26 cellular contexts compared by ENCODE assay signal in the genomic region with DNA sequence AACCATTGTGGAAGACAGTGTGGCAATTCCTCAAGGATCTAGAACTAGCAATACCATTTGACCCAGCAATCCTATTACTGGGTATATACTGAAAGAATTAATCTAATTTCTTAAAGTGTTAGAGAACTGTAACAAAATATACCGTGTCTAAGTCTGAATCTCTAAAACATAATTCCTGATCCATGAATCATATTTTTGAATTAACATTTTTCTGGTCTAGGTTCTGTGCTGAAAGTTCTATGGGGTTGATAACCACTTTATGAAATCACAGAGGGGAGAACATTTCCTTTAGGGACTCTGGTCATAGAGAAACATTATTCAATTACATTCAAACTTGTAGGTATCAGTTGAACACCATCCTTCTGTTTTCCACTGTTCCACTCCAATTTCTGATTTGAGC.
"Had no signal": no experiment of that assay in that cellular context is flagged by ENCODE, and none has a peak within 500 bp of the region (broad histone marks: within the 10 kb centered on the region; RNA-seq: fewer than 3 reads in every experiment).

No MANE protein-coding gene starts in this region.

- H3K27ac ChIP-seq: breast epithelium had no signal

- H3K9me3 ChIP-seq: breast epithelium, MG63 had no signal

- DNase-seq: activated B cell treated with CpG ODN at 0.5 μM for 24 hours; activated CD4-positive, alpha-beta T cell treated with anti-CD3 and anti-CD28 coated beads for 1 hour; activated CD4-positive, alpha-beta T cell treated with anti-CD3 and anti-CD28 coated beads, Interleukin-2, amount 10 ng/mL, durations not matched to agents 24 days and 14 days; activated CD4-positive, alpha-beta T cell treated with anti-CD3 and anti-CD28 coated beads, Interleukin-2, amount 50 U/mL, for 48 hours; activated CD8-positive, alpha-beta memory T cell treated with anti-CD3 and anti-CD28 coated beads, Interleukin-2, amount 10 ng/mL, durations not matched to agents 7 days and 5 days; activated effector memory CD4-positive, alpha-beta T cell treated with anti-CD3 and anti-CD28 coated beads, Interleukin-2, amount 50 U/mL, for 16 hours; activated naive CD4-positive, alpha-beta T cell treated with anti-CD3 and anti-CD28 coated beads, Interleukin-2, amount 10 ng/mL, durations not matched to agents 7 days and 5 days; activated naive CD8-positive, alpha-beta T cell treated with anti-CD3 and anti-CD28 coated beads for 36 hours; activated T-cell treated with anti-CD3 and anti-CD28 coated beads, Interleukin-2, amount 50 U/mL, for 4 hours; aorta; caudate nucleus; Kasumi-1; MG63; MV-4-11; NCI-H1092 treated with DMSO at 0.1 percent for 48 hours; NCI-H1417 treated with DMSO at 0.1 percent for 48 hours; NCI-H1694; NCI-H2081; NCI-H510A treated with DMSO at 0.1 percent for 48 hours; NCI-H69; PC-3; SHP77; T-cell; T-helper 2 cell; T1000 had no signal

- ATAC-seq: activated CD8-positive, alpha-beta memory T cell treated with anti-CD3 and anti-CD28 coated beads, Interleukin-2, amount 10 ng/mL, durations not matched to agents 7 days and 5 days; activated T-cell treated with anti-CD3 and anti-CD28 coated beads, Interleukin-2, amount 50 U/mL, for 4 hours; PC-3; T-cell had no signal

- H3K4me3 ChIP-seq: breast epithelium, MG63 had no signal

- H3K4me1 ChIP-seq: breast epithelium had no signal

- H3K36me3 ChIP-seq: breast epithelium, MG63 had no signal

- H3K27me3 ChIP-seq: breast epithelium, MG63 had no signal
